Comparison of ENCODE assay signal across 1 cellular context in the genomic region with DNA sequence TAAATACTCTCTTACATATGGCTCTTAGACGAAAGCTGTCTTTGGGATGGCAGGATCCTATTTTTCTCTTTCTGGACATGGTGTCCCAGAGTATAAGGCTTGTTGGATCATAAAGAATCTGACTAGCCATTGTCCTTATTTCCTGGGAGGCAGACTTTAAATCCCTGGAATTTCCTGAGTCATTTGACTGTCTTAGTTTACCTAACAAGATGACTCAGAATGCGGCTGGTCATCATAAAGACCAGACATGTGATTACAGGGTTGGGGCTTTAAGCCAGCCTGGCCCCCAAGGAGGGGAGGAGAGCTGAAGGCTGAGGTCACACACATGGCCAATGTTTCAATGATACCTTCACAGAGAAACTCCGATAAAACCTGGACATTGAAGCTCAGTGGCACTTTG.
TF ChIP-seq lines count a peak whose summit lies in the region.

No MANE protein-coding gene starts in this region.

TF ChIP-seq in HepG2, 621 proteins besides CTCF, POLR2A, EP300 and RAD21 (continued from another document):
- TF ChIP-seq SNAPC5 (CRISPR knock-in tag; IDR thresholded peaks at IDR 0.05; ENCODE audit: borderline replicate concordance) (no peak), ZSCAN9 (CRISPR knock-in tag; IDR thresholded peaks at IDR 0.05; ENCODE audit: borderline replicate concordance) (no peak)
